Comparison of ENCODE assay signal across 19 cellular contexts in genomic region chr2:111678651-111679050, GRCh38.
DNase-seq lines count a peak whose midpoint lies in the region; ATAC-seq and TF ChIP-seq lines count a peak whose summit lies in the region.
"Had no signal": no experiment of that assay in that cellular context is flagged by ENCODE, and none has a peak within 500 bp of the region (broad histone marks: within the 10 kb centered on the region; RNA-seq: fewer than 3 reads in every experiment).

No MANE protein-coding gene starts in this region.

- no peaks in the 10 kb centered on the region for H3K36me3 ChIP-seq in parathyroid adenoma (ENCODE audit: control insufficient read depth, insufficient read depth, low read length)
- no peaks in the 10 kb centered on the region for H3K36me3 ChIP-seq in body of pancreas (replicated peaks in 1 of 2; ENCODE audit: insufficient read depth in 1 of 2, low read depth in 2 of 2)
- H3K36me3 ChIP-seq: lower lobe of right lung, upper lobe of right lung had no signal

- 42 to 51% methylated on average over 5 of the region's 5 CpGs for WGBS in body of pancreas, 2 donors

- DNase-seq in DMS 273 (lab: John Stamatoyannopoulos, UW; ENCODE audit: unreplicated experiment): peak; percentile 52
- no peak for DNase-seq in DMS 273 treated with DMSO at 0.1 percent for 48 hours (lab: John Stamatoyannopoulos, UW)
- peak; percentile 31 for DNase-seq in M059J (ENCODE audit: low read depth)
- peak; percentile 14 for DNase-seq in astrocyte of the spinal cord (ENCODE audit: low read depth, low spot score)
- no peak for DNase-seq in 8988T
- DNase-seq in GM19238 (ENCODE audit: insufficient read length, low spot score): no peak
- no peak for DNase-seq in body of pancreas
- DNase-seq: activated CD8-positive, alpha-beta T cell treated with anti-CD3 and anti-CD28 coated beads for 36 hours; CD4-positive, alpha-beta T cell; H9; lower lobe of right lung; naive thymus-derived CD8-positive, alpha-beta T cell; NCI-H2081 treated with DMSO at 0.1 percent for 48 hours; NCI-H774; stimulated activated naive CD8-positive, alpha-beta T cell treated with anti-CD3 and anti-CD28 coated beads, Interleukin-15, Interleukin-2, amounts not matched to agents 100 U/mL and 50 U/mL, for 24 hours; upper lobe of right lung had no signal

- TF ChIP-seq CTCF in astrocyte of the spinal cord (IDR thresholded peaks at IDR 0.05; ENCODE audit: low read depth, low read length) (no peak), parathyroid adenoma (IDR thresholded peaks at IDR 0.05) (no peak), body of pancreas (IDR thresholded peaks at IDR 0.05) (no peak)

- H3K9ac ChIP-seq in parathyroid adenoma: no peak overlapping the region

- no peak overlapping the region for H3K27ac ChIP-seq in parathyroid adenoma
- no peak overlapping the region for H3K27ac ChIP-seq in body of pancreas
- H3K27ac ChIP-seq: 22Rv1, coronary artery, lower lobe of right lung, upper lobe of right lung had no signal

- H3K4me3 ChIP-seq in astrocyte of the spinal cord (ENCODE audit: low read depth, low read length) (no peak overlapping the region), parathyroid adenoma (ENCODE audit: low read depth, low read length) (peak overlapping the region; percentile 31), body of pancreas (no peak overlapping the region)
- H3K4me3 ChIP-seq: coronary artery, lower lobe of right lung, upper lobe of right lung had no signal

- H2AFZ ChIP-seq in parathyroid adenoma: peak overlapping the region; percentile 51

- no peak for TF ChIP-seq POLR2A in body of pancreas (IDR thresholded peaks at IDR 0.05)

- no peaks in the 10 kb centered on the region for H3K79me2 ChIP-seq in parathyroid adenoma

- no peak for ATAC-seq in body of pancreas
- ATAC-seq: activated CD8-positive, alpha-beta T cell treated with anti-CD3 and anti-CD28 coated beads for 36 hours; lower lobe of right lung; naive thymus-derived CD8-positive, alpha-beta T cell; upper lobe of right lung had no signal

- H3K27me3 ChIP-seq in parathyroid adenoma (ENCODE audit: control insufficient read depth, insufficient read depth, low read length) (no peaks in the 10 kb centered on the region), body of pancreas (no peaks in the 10 kb centered on the region)
- H3K27me3 ChIP-seq: upper lobe of right lung had no signal

- H3K9me3 ChIP-seq in parathyroid adenoma (ENCODE audit: control insufficient read depth, low read length) (no peaks in the 10 kb centered on the region), body of pancreas (no peaks in the 10 kb centered on the region)
- H3K9me3 ChIP-seq: lower lobe of right lung, upper lobe of right lung had no signal

- H3K4me2 ChIP-seq in parathyroid adenoma (ENCODE audit: low read length): peak overlapping the region; percentile 67

- intact Hi-C loops in body of pancreas (cut with DNase I): no loop called here

- H3K4me1 ChIP-seq in parathyroid adenoma: peaks cover 8% of the 10 kb centered on the region
- H3K4me1 ChIP-seq in body of pancreas: peaks cover 2% of the 10 kb centered on the region
- H3K4me1 ChIP-seq: lower lobe of right lung, upper lobe of right lung had no signal

- in situ Hi-C loops in astrocyte of the spinal cord (cut with HindIII; ENCODE audit: low sequenced_read_pairs): loop anchor here (25.0 kb wide), 1 partner anchor 541 kb away; no protein-coding TSS in a partner anchor

Comparison
In these comparisons a context has a peak if more than half of its experiments do, and no peak if none do; other contexts are left out.
1. DNase-seq: peak in DMS 273 (single experiment), M059J (single experiment) and astrocyte of the spinal cord (single experiment); none in DMS 273 treated with DMSO at 0.1 percent for 48 hours (single experiment), 8988T (single experiment), GM19238 (single experiment) and body of pancreas (0 of 4).